ENCODE assay signal across 11 cellular contexts in genomic region chr3:58058654-58059263, GRCh38. TPM values are rescaled to one million over a fixed set of nuclear protein-coding genes. Genes with fewer than 3 reads are reported as not detected.
DNase-seq lines count a peak whose midpoint lies in the region; ATAC-seq and TF ChIP-seq lines count a peak whose summit lies in the region.
"Had no signal": no experiment of that assay in that cellular context is flagged by ENCODE, and none has a peak within 500 bp of the region (broad histone marks: within the 10 kb centered on the region; RNA-seq: fewer than 3 reads in every experiment).

No MANE protein-coding gene starts in this region.

- TF ChIP-seq CTCF in right atrium auricular region (IDR thresholded peaks at IDR 0.05): no peak
- no peak for TF ChIP-seq CTCF in cardiac fibroblast (IDR thresholded peaks at IDR 0.05; ENCODE audit: low read depth, low read length)
- no peak for TF ChIP-seq CTCF in mucosa of descending colon (IDR thresholded peaks at IDR 0.05)

- H3K27ac ChIP-seq in right atrium auricular region (peak overlapping the region; percentile 32 to 58), right cardiac atrium (ENCODE audit: low read length) (no peak overlapping the region)

- H3K4me1 ChIP-seq in right atrium auricular region (peaks cover 0 to 45% of the 10 kb centered on the region in 2 donors), right cardiac atrium (ENCODE audit: control insufficient read depth, insufficient read depth, low read length) (peaks cover 9% of the 10 kb centered on the region), mucosa of descending colon (ENCODE audit: low read depth) (peaks cover 44% of the 10 kb centered on the region)

- H3K27me3 ChIP-seq in right atrium auricular region: no peaks in the 10 kb centered on the region
- H3K27me3 ChIP-seq in right cardiac atrium (ENCODE audit: control insufficient read depth, insufficient read depth): no peaks in the 10 kb centered on the region

- ATAC-seq in right cardiac atrium (no peak), mucosa of descending colon (peak; percentile 6), GM19035 (IDR thresholded peaks at IDR 0.05; ENCODE audit: unreplicated experiment) (no peak), esophagus mucosa (no peak)

- DNase-seq in right atrium auricular region (ENCODE audit: low spot score): no peak
- no peak for DNase-seq in right cardiac atrium
- DNase-seq in cardiac fibroblast (ENCODE audit: low read depth in 2 of 2): peak; percentile 56 to 61
- DNase-seq in mucosa of descending colon: no peak
- DNase-seq in NCI-H774 (lab: John Stamatoyannopoulos, UW): no peak
- DNase-seq in DMS79 treated with DMSO at 0.1 percent for 48 hours (lab: John Stamatoyannopoulos, UW): no peak
- DNase-seq: activated CD4-positive, alpha-beta T cell treated with anti-CD3 and anti-CD28 coated beads for 4 hours; NCI-H1092 treated with DMSO at 0.1 percent for 48 hours; stimulated activated CD4-positive, alpha-beta T cell treated with anti-CD3 and anti-CD28 coated beads, Interleukin-4, amount 100 ng/mL, for 1 hour had no signal

- H3K4me3 ChIP-seq in right atrium auricular region (no peak overlapping the region), right cardiac atrium (ENCODE audit: low read length) (no peak overlapping the region), cardiac fibroblast (replicated peaks in 1 of 2; ENCODE audit: low read depth in 2 of 2, low read length in 2 of 2) (no peak overlapping the region), mucosa of descending colon (no peak overlapping the region)

- WGBS in right cardiac atrium: 46% methylated on average over 4 of the region's 4 CpGs

- H3K9me3 ChIP-seq in right atrium auricular region (no peaks in the 10 kb centered on the region), right cardiac atrium (ENCODE audit: control insufficient read depth, low read length) (no peaks in the 10 kb centered on the region), mucosa of descending colon (no peaks in the 10 kb centered on the region)

- H3K36me3 ChIP-seq in right atrium auricular region (no peaks in the 10 kb centered on the region), mucosa of descending colon (ENCODE audit: low read depth) (no peaks in the 10 kb centered on the region)

- intact Hi-C loops in right cardiac atrium (cut with DNase I) (no loop called here), mucosa of descending colon (cut with DNase I, micrococcal nuclease) (no loop called here)

RNA-seq across cellular contexts. Expression of gene FLNB, which starts 50.5 kb away (rescaled TPM):
- total RNA-seq in right atrium auricular region (10 to 100 TPM; 37.6 to 59.6 TPM), right cardiac atrium (10 to 100 TPM; 22.9 to 44.9 (median 29.0) TPM), mucosa of descending colon (100 to 1,000 TPM; 256 to 555 (median 357) TPM), esophagus mucosa (124 TPM)
- 36.9 TPM for polyA plus RNA-seq in right cardiac atrium

Comparison
In these comparisons a context has a peak if more than half of its experiments do, and no peak if none do; other contexts are left out.
1. DNase-seq: peak in cardiac fibroblast (2 of 2); none in right atrium auricular region (single experiment), right cardiac atrium (0 of 3), mucosa of descending colon (0 of 3), NCI-H774 (single experiment) and DMS79 treated with DMSO at 0.1 percent for 48 hours (single experiment).